In genomic region chr1:209386156-209386555, GRCh38 we compare ENCODE assay signal across 18 cellular contexts.
"Had no signal": no experiment of that assay in that cellular context is flagged by ENCODE, and none has a peak within 500 bp of the region (broad histone marks: within the 10 kb centered on the region; RNA-seq: fewer than 3 reads in every experiment).

No MANE protein-coding gene starts in this region.

- H3K36me3 ChIP-seq: neural progenitor cell, ovary, tibial nerve had no signal

- H3K79me2 ChIP-seq: hepatocyte had no signal

- ATAC-seq: effector memory CD8-positive, alpha-beta T cell; left lobe of liver; natural killer cell treated with Interleukin-12 subunit alpha and Interleukin-12 subunit beta and Interleukin-15 and Interleukin-18, amount 100 ng/mL, for 72 hours; right cardiac atrium; stimulated activated effector memory CD8-positive, alpha-beta T cell treated with anti-CD3 and anti-CD28 coated beads, Interleukin-12 subunit alpha, Interleukin-12 subunit beta, amount 100 ng/mL, for 72 hours; stimulated activated naive CD8-positive, alpha-beta T cell treated with anti-CD3 and anti-CD28 coated beads, Interleukin-15, Interleukin-2, amounts not matched to agents 100 U/mL and 50 U/mL, for 24 hours had no signal

- H3K9ac ChIP-seq: neural progenitor cell had no signal

- H3K9me3 ChIP-seq: ovary, testis, tibial nerve had no signal

- H3K27ac ChIP-seq: hepatocyte, neural progenitor cell, ovary, testis, tibial nerve had no signal

- H3K9me3 Mint-ChIP-seq: dendritic cell treated with granulocyte-macrophage colony-stimulating factor and Interleukin-4, amounts not matched to agents 40 ng/mL and 50 ng/mL, for 4 days; neural progenitor cell; stimulated activated effector memory CD8-positive, alpha-beta T cell treated with anti-CD3 and anti-CD28 coated beads, Interleukin-12 subunit alpha, Interleukin-12 subunit beta, amount 100 ng/mL, for 72 hours had no signal

- H3K27ac Mint-ChIP-seq: dendritic cell treated with granulocyte-macrophage colony-stimulating factor and Interleukin-4, amounts not matched to agents 40 ng/mL and 50 ng/mL, for 4 days; effector memory CD8-positive, alpha-beta T cell; natural killer cell treated with Interleukin-12 subunit alpha and Interleukin-12 subunit beta and Interleukin-15 and Interleukin-18, amount 100 ng/mL, for 72 hours; neural progenitor cell; stimulated activated effector memory CD8-positive, alpha-beta T cell treated with anti-CD3 and anti-CD28 coated beads, Interleukin-12 subunit alpha, Interleukin-12 subunit beta, amount 100 ng/mL, for 72 hours had no signal

- H3K4me2 ChIP-seq: hepatocyte, neural progenitor cell had no signal

- H3K4me3 ChIP-seq: hepatocyte, neural progenitor cell, ovary, testis, tibial nerve had no signal

- H3K4me1 Mint-ChIP-seq: stimulated activated effector memory CD8-positive, alpha-beta T cell treated with anti-CD3 and anti-CD28 coated beads, Interleukin-12 subunit alpha, Interleukin-12 subunit beta, amount 100 ng/mL, for 72 hours had no signal

- H3K27me3 ChIP-seq: hepatocyte, neural progenitor cell, ovary, testis, tibial nerve had no signal

- H3K36me3 Mint-ChIP-seq: natural killer cell treated with Interleukin-12 subunit alpha and Interleukin-12 subunit beta and Interleukin-15 and Interleukin-18, amount 100 ng/mL, for 72 hours; neural progenitor cell; stimulated activated effector memory CD8-positive, alpha-beta T cell treated with anti-CD3 and anti-CD28 coated beads, Interleukin-12 subunit alpha, Interleukin-12 subunit beta, amount 100 ng/mL, for 72 hours had no signal

- DNase-seq: effector memory CD8-positive, alpha-beta T cell; foreskin melanocyte; head of caudate nucleus; midbrain; nucleus accumbens; ovary; right cardiac atrium; stimulated activated CD4-positive, alpha-beta T cell treated with anti-CD3 and anti-CD28 coated beads, Interleukin-4, amount 100 ng/mL, for 1 hour; stimulated activated CD8-positive, alpha-beta memory T cell treated with anti-CD3 and anti-CD28 coated beads, Interleukin-4, amount 100 ng/mL, for 48 hours; stimulated activated naive CD8-positive, alpha-beta T cell treated with anti-CD3 and anti-CD28 coated beads, Interleukin-15, Interleukin-2, amounts not matched to agents 100 U/mL and 50 U/mL, for 24 hours; testis had no signal

- H3K4me1 ChIP-seq: testis had no signal

- H3K27me3 Mint-ChIP-seq: dendritic cell treated with granulocyte-macrophage colony-stimulating factor and Interleukin-4, amounts not matched to agents 40 ng/mL and 50 ng/mL, for 4 days had no signal

- H2AFZ ChIP-seq: hepatocyte, neural progenitor cell had no signal

- H3K4me3 Mint-ChIP-seq: dendritic cell treated with granulocyte-macrophage colony-stimulating factor and Interleukin-4, amounts not matched to agents 40 ng/mL and 50 ng/mL, for 4 days; effector memory CD8-positive, alpha-beta T cell; natural killer cell treated with Interleukin-12 subunit alpha and Interleukin-12 subunit beta and Interleukin-15 and Interleukin-18, amount 100 ng/mL, for 72 hours; neural progenitor cell; stimulated activated effector memory CD8-positive, alpha-beta T cell treated with anti-CD3 and anti-CD28 coated beads, Interleukin-12 subunit alpha, Interleukin-12 subunit beta, amount 100 ng/mL, for 72 hours had no signal
